In genomic region chr20:46202758-46203509, GRCh38 we compare ENCODE assay signal across 20 cellular contexts.
A peak's percentile ranks its signal among the peaks of the same experiment; 100 is the strongest.
DNase-seq lines count a peak whose midpoint lies in the region; ATAC-seq and TF ChIP-seq lines count a peak whose summit lies in the region.
"Had no signal": no experiment of that assay in that cellular context is flagged by ENCODE, and none has a peak within 500 bp of the region (broad histone marks: within the 10 kb centered on the region; RNA-seq: fewer than 3 reads in every experiment).

No MANE protein-coding gene starts in this region.

- TF ChIP-seq CTCF in left lung (IDR thresholded peaks at IDR 0.05), result no peak

- peak; percentile 63 for DNase-seq in DMS 273 (lab: John Stamatoyannopoulos, UW; ENCODE audit: unreplicated experiment)
- no peak for DNase-seq in DMS 273 treated with DMSO at 0.1 percent for 48 hours (lab: John Stamatoyannopoulos, UW)
- peak; percentile 34 for DNase-seq in NCI-H2029 treated with DMSO at 0.1 percent for 48 hours (lab: John Stamatoyannopoulos, UW)
- DNase-seq in fibroblast of peridontal ligament (ENCODE audit: extremely low read depth), result peak; percentile 8
- peak; percentile 23 for DNase-seq in putamen (ENCODE audit: low spot score)
- no peak for DNase-seq in left lung
- no peak for DNase-seq in effector CD4-positive, alpha-beta T cell
- DNase-seq in NCI-H2196 treated with DMSO at 0.1 percent for 48 hours (lab: John Stamatoyannopoulos, UW; ENCODE audit: unreplicated experiment), result no peak
- DNase-seq: activated CD4-positive, alpha-beta T cell treated with anti-CD3 and anti-CD28 coated beads for 1 hour; activated CD8-positive, alpha-beta memory T cell treated with anti-CD3 and anti-CD28 coated beads, Interleukin-2, amount 50 U/mL, for 48 hours; brain microvascular endothelial cell; DMS79; effector memory CD4-positive, alpha-beta T cell; foreskin keratinocyte; HFFc6; NCI-H1048; NCI-H774; stimulated activated CD4-positive, alpha-beta T cell treated with anti-CD3 and anti-CD28 coated beads, Interleukin-2, amount 100 ng/mL, for 24 hours had no signal

- intact Hi-C loops in left lung (cut with DNase I), result no loop called here

- no peaks in the 10 kb centered on the region for H3K36me3 ChIP-seq in left lung
- H3K36me3 ChIP-seq: brain microvascular endothelial cell had no signal

- no peak overlapping the region for H3K27ac ChIP-seq in left lung
- H3K27ac ChIP-seq: 22Rv1, brain microvascular endothelial cell, C4-2B, foreskin keratinocyte had no signal

- no peaks in the 10 kb centered on the region for H3K9me3 ChIP-seq in left lung

- peaks cover 25 to 81% of the 10 kb centered on the region in 2 donors for H3K27me3 ChIP-seq in left lung

- ATAC-seq in left lung, result no peak
- ATAC-seq: foreskin keratinocyte had no signal

- peaks cover 0 to 50% of the 10 kb centered on the region in 2 donors for H3K4me1 ChIP-seq in left lung
- H3K4me1 ChIP-seq: foreskin keratinocyte had no signal

- H3K4me3 ChIP-seq in left lung, result no peak overlapping the region

Comparison
In these comparisons a context has a peak if more than half of its experiments do, and no peak if none do; other contexts are left out.
1. DNase-seq: peak in DMS 273 (single experiment), NCI-H2029 treated with DMSO at 0.1 percent for 48 hours (single experiment), fibroblast of peridontal ligament (single experiment) and putamen (single experiment); none in DMS 273 treated with DMSO at 0.1 percent for 48 hours (single experiment), left lung (0 of 2), effector CD4-positive, alpha-beta T cell (single experiment) and NCI-H2196 treated with DMSO at 0.1 percent for 48 hours (single experiment).